32 cellular contexts compared by ENCODE assay signal in genomic region chr6:144278659-144279314, GRCh38. TPM values are rescaled to one million over a fixed set of nuclear protein-coding genes. Genes with fewer than 3 reads are reported as not detected.
DNase-seq lines count a peak whose midpoint lies in the region; ATAC-seq and TF ChIP-seq lines count a peak whose summit lies in the region.
"Had no signal": no experiment of that assay in that cellular context is flagged by ENCODE, and none has a peak within 500 bp of the region (broad histone marks: within the 10 kb centered on the region; RNA-seq: fewer than 3 reads in every experiment).

No MANE protein-coding gene starts in this region.

- DNase-seq in ELR (ENCODE audit: low read depth) = peak; percentile 69
- DNase-seq in NCI-H226 = peak; percentile 97
- DNase-seq in colonic mucosa = peak; percentile 24
- DNase-seq in left lobe of liver (ENCODE audit: low spot score) = peak; percentile 48
- DNase-seq in NAMALWA (ENCODE audit: low spot score) = no peak
- DNase-seq in retina = no peak
- no peak for DNase-seq in Peyer's patch
- DNase-seq in activated CD4-positive, alpha-beta T cell treated with anti-CD3 and anti-CD28 coated beads for 36 hours = no peak
- DNase-seq: ACHN; activated CD4-positive, alpha-beta T cell treated with anti-CD3 and anti-CD28 coated beads, Interleukin-2, amount 50 U/mL, for 1 hour; activated CD8-positive, alpha-beta memory T cell treated with anti-CD3 and anti-CD28 coated beads, Interleukin-2, amount 50 U/mL, for 48 hours; activated naive CD8-positive, alpha-beta T cell treated with anti-CD3 and anti-CD28 coated beads for 36 hours; COR-L47; dorsolateral prefrontal cortex; KBM-7; left lung; NCI-H146; NCI-H2171; NCI-H524 treated with DMSO at 0.1 percent for 48 hours; RPMI8226; stimulated activated CD4-positive, alpha-beta T cell treated with anti-CD3 and anti-CD28 coated beads, Interleukin-12 subunit alpha, Interleukin-12 subunit beta, amount 100 ng/mL, for 4 hours; stimulated activated CD4-positive, alpha-beta T cell treated with anti-CD3 and anti-CD28 coated beads, Interleukin-4, amount 100 ng/mL, for 4 hours; stimulated activated naive CD4-positive, alpha-beta T cell treated with Interleukin-2 at 50 U/mL for 16 hours; WERI-Rb-1 had no signal

- H3K4me3 Mint-ChIP-seq in activated CD4-positive, alpha-beta T cell treated with anti-CD3 and anti-CD28 coated beads for 36 hours = no peak overlapping the region
- H3K4me3 Mint-ChIP-seq: activated naive CD8-positive, alpha-beta T cell treated with anti-CD3 and anti-CD28 coated beads for 36 hours; central memory CD8-positive, alpha-beta T cell; natural killer cell treated with Interleukin-12 subunit alpha and Interleukin-12 subunit beta and Interleukin-15 and Interleukin-18, amount 100 ng/mL, for 72 hours; T-helper 2 cell treated with Interferon-gamma antibody and Interleukin-4, amounts not matched to agents 5 μg/mL and 100 μg/mL, for 36 hours had no signal

- H3K4me1 ChIP-seq in colonic mucosa = no peaks in the 10 kb centered on the region
- H3K4me1 ChIP-seq in Peyer's patch = no peaks in the 10 kb centered on the region
- H3K4me1 ChIP-seq: vagina had no signal

- ATAC-seq in left lobe of liver = peak; percentile 84
- no peak for ATAC-seq in activated CD4-positive, alpha-beta T cell treated with anti-CD3 and anti-CD28 coated beads for 36 hours
- ATAC-seq: HCT116; left lung; natural killer cell treated with Interleukin-12 subunit alpha and Interleukin-12 subunit beta and Interleukin-15 and Interleukin-18, amount 100 ng/mL, for 72 hours had no signal

- H3K27me3 Mint-ChIP-seq in activated CD4-positive, alpha-beta T cell treated with anti-CD3 and anti-CD28 coated beads for 36 hours = peaks cover 19% of the 10 kb centered on the region
- H3K27me3 Mint-ChIP-seq: central memory CD8-positive, alpha-beta T cell; natural killer cell treated with Interleukin-12 subunit alpha and Interleukin-12 subunit beta and Interleukin-15 and Interleukin-18, amount 100 ng/mL, for 72 hours had no signal

- POLR2A ChIA-PET in activated CD4-positive, alpha-beta T cell treated with anti-CD3 and anti-CD28 coated beads for 36 hours (lab: Charles Lee) = no interaction called here

- H3K4me3 ChIP-seq in colonic mucosa (no peak overlapping the region), Peyer's patch (no peak overlapping the region)
- H3K4me3 ChIP-seq: BLaER1, dorsolateral prefrontal cortex, left lung, right atrium auricular region, vagina had no signal

- H3K9ac ChIP-seq in colonic mucosa (ENCODE audit: low read depth in 2 of 2, low read length in 2 of 2) = no peak overlapping the region
- H3K9ac ChIP-seq: BLaER1 had no signal

- no peaks in the 10 kb centered on the region for H3K9me3 ChIP-seq in colonic mucosa
- no peaks in the 10 kb centered on the region for H3K9me3 ChIP-seq in Peyer's patch
- H3K9me3 ChIP-seq: BLaER1, left lung, right atrium auricular region, vagina had no signal

- intact Hi-C loops in colonic mucosa (cut with DNase I) = no loop called here
- intact Hi-C loops in activated CD4-positive, alpha-beta T cell treated with anti-CD3 and anti-CD28 coated beads for 36 hours (cut with DNase I, micrococcal nuclease) = no loop called here

- no peak overlapping the region for H3K27ac Mint-ChIP-seq in activated CD4-positive, alpha-beta T cell treated with anti-CD3 and anti-CD28 coated beads for 36 hours
- H3K27ac Mint-ChIP-seq: activated naive CD8-positive, alpha-beta T cell treated with anti-CD3 and anti-CD28 coated beads for 36 hours; activated T-helper 2 cell treated with anti-CD3 and anti-CD28 coated beads, Interferon-gamma antibody, Interleukin-2, Interleukin-4, amounts not matched to agents 10 μg/mL and 5 μg/mL and 100 μg/mL, durations not matched to agents 14 hours and 24 hours and 36 hours; natural killer cell treated with Interleukin-12 subunit alpha and Interleukin-12 subunit beta and Interleukin-15 and Interleukin-18, amount 100 ng/mL, for 72 hours; T-helper 2 cell treated with Interferon-gamma antibody and Interleukin-4, amounts not matched to agents 5 μg/mL and 100 μg/mL, for 36 hours had no signal

- no peak for TF ChIP-seq CTCF in colonic mucosa (IDR thresholded peaks at IDR 0.05)
- TF ChIP-seq CTCF in Peyer's patch (IDR thresholded peaks at IDR 0.05) = no peak

- H3K27ac ChIP-seq in colonic mucosa = no peak overlapping the region
- H3K27ac ChIP-seq in Peyer's patch = no peak overlapping the region
- H3K27ac ChIP-seq: BLaER1, dorsolateral prefrontal cortex, left lung, right atrium auricular region, vagina, WERI-Rb-1 had no signal

- no peak for TF ChIP-seq POLR2A in Peyer's patch (IDR thresholded peaks at IDR 0.05)

- H3K36me3 ChIP-seq in colonic mucosa = no peaks in the 10 kb centered on the region
- H3K36me3 ChIP-seq in Peyer's patch = no peaks in the 10 kb centered on the region
- H3K36me3 ChIP-seq: BLaER1, left lung, right atrium auricular region, vagina, WERI-Rb-1 had no signal

- H3K27me3 ChIP-seq in colonic mucosa = no peaks in the 10 kb centered on the region
- no peaks in the 10 kb centered on the region for H3K27me3 ChIP-seq in Peyer's patch
- H3K27me3 ChIP-seq: left lung, right atrium auricular region, vagina had no signal

- H3K4me1 Mint-ChIP-seq in activated CD4-positive, alpha-beta T cell treated with anti-CD3 and anti-CD28 coated beads for 36 hours = peaks cover 2% of the 10 kb centered on the region

- H3K36me3 Mint-ChIP-seq in activated CD4-positive, alpha-beta T cell treated with anti-CD3 and anti-CD28 coated beads for 36 hours (ENCODE audit: low read depth) = no peaks in the 10 kb centered on the region
- H3K36me3 Mint-ChIP-seq: activated naive CD8-positive, alpha-beta T cell treated with anti-CD3 and anti-CD28 coated beads for 36 hours; natural killer cell treated with Interleukin-12 subunit alpha and Interleukin-12 subunit beta and Interleukin-15 and Interleukin-18, amount 100 ng/mL, for 72 hours had no signal

- CTCF ChIA-PET in activated CD4-positive, alpha-beta T cell treated with anti-CD3 and anti-CD28 coated beads for 36 hours (lab: Charles Lee) = interaction anchor here (0.7 kb wide), 1 partner anchor 179 kb away, joined by 3 read pairs; no protein-coding TSS in a partner anchor

- H3K9me3 Mint-ChIP-seq in activated CD4-positive, alpha-beta T cell treated with anti-CD3 and anti-CD28 coated beads for 36 hours (ENCODE audit: low read depth) = no peaks in the 10 kb centered on the region
- H3K9me3 Mint-ChIP-seq: activated naive CD8-positive, alpha-beta T cell treated with anti-CD3 and anti-CD28 coated beads for 36 hours; activated T-helper 2 cell treated with anti-CD3 and anti-CD28 coated beads, Interferon-gamma antibody, Interleukin-2, Interleukin-4, amounts not matched to agents 10 μg/mL and 5 μg/mL and 100 μg/mL, durations not matched to agents 14 hours and 24 hours and 36 hours; central memory CD8-positive, alpha-beta T cell; natural killer cell treated with Interleukin-12 subunit alpha and Interleukin-12 subunit beta and Interleukin-15 and Interleukin-18, amount 100 ng/mL, for 72 hours; T-helper 2 cell treated with Interferon-gamma antibody and Interleukin-4, amounts not matched to agents 5 μg/mL and 100 μg/mL, for 36 hours had no signal

RNA-seq across cellular contexts. Expression of gene UTRN, which starts 6.3 kb away (rescaled TPM):
- total RNA-seq in colonic mucosa (10 to 100 TPM; 72.7 to 80.1 TPM), left lobe of liver (29.2 TPM), Peyer's patch (100 to 1,000 TPM in 2 of 4 donors, 10 to 100 TPM in 2; 61.1 to 579 (median 115) TPM)
- 10 to 100 TPM; 43.4 to 46.2 TPM for total RNA-seq in activated CD4-positive, alpha-beta T cell treated with anti-CD3 and anti-CD28 coated beads for 36 hours

Comparison
In these comparisons a context has a peak if more than half of its experiments do, and no peak if none do; other contexts are left out.
1. DNase-seq: peak in ELR (single experiment), NCI-H226 (single experiment), colonic mucosa (single experiment) and left lobe of liver (single experiment); none in NAMALWA (single experiment), retina (single experiment), Peyer's patch (0 of 3) and activated CD4-positive, alpha-beta T cell treated with anti-CD3 and anti-CD28 coated beads for 36 hours (single experiment).